ENCODE assay signal across 29 cellular contexts in the genomic region with DNA sequence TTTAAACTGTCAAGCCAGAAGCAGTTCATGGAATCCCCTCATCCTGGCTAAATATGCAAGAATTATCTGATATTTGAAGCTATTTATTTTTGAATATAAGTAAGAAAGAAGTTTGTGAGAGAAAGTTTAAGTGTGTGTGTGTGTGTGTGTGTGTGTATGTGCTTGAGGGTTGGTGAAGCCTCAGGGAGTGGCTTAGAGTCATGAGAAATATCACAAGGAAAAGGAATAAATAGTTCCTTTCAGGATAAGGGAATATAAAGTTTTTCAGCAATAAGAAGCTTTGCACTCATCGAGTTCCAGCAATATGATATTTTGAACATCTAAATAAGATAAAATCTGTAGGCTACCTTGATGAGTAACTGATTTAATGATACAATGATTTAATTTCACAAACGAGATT.
"Had no signal": no experiment of that assay in that cellular context is flagged by ENCODE, and none has a peak within 500 bp of the region (broad histone marks: within the 10 kb centered on the region; RNA-seq: fewer than 3 reads in every experiment).

No MANE protein-coding gene starts in this region.

- H3K4me3 ChIP-seq: ascending aorta, cardiac muscle cell, K562, Peyer's patch, SK-N-MC had no signal

- H3K9me3 Mint-ChIP-seq: activated T-cell treated with anti-CD3 and anti-CD28 coated beads, Interleukin-2, amount 50 U/mL, for 24 hours; activated T-helper 2 cell treated with anti-CD3 and anti-CD28 coated beads, Interferon-gamma antibody, Interleukin-2, Interleukin-4, amounts not matched to agents 10 μg/mL and 5 μg/mL and 100 μg/mL, durations not matched to agents 14 hours and 24 hours and 36 hours had no signal

- H3K4me3 Mint-ChIP-seq: activated CD4-positive, alpha-beta T cell treated with anti-CD3 and anti-CD28 coated beads for 36 hours; activated CD4-positive, alpha-beta T cell treated with anti-CD3 and anti-CD28 coated beads, Interleukin-2, amount 10 ng/mL, durations not matched to agents 7 days and 5 days; activated CD8-positive, alpha-beta T cell treated with anti-CD3 and anti-CD28 coated beads, Interleukin-2, amount 10 ng/mL, durations not matched to agents 7 days and 5 days; activated naive CD4-positive, alpha-beta T cell treated with anti-CD3 and anti-CD28 coated beads, Interleukin-2, amount 50 U/mL, for 24 hours; activated naive CD8-positive, alpha-beta T cell treated with anti-CD3 and anti-CD28 coated beads, Interleukin-2, amount 10 ng/mL, durations not matched to agents 7 days and 5 days; activated T-cell treated with anti-CD3 and anti-CD28 coated beads, Interleukin-2, amount 50 U/mL, for 24 hours had no signal

- H3K27me3 Mint-ChIP-seq: activated CD4-positive, alpha-beta T cell treated with anti-CD3 and anti-CD28 coated beads for 36 hours; activated CD4-positive, alpha-beta T cell treated with anti-CD3 and anti-CD28 coated beads, Interleukin-2, amount 10 ng/mL, durations not matched to agents 7 days and 5 days; activated naive CD4-positive, alpha-beta T cell treated with anti-CD3 and anti-CD28 coated beads, Interleukin-2, amount 50 U/mL, for 24 hours; activated naive CD8-positive, alpha-beta T cell treated with anti-CD3 and anti-CD28 coated beads, Interleukin-2, amount 10 ng/mL, durations not matched to agents 7 days and 5 days; activated T-cell treated with anti-CD3 and anti-CD28 coated beads, Interleukin-2, amount 50 U/mL, for 24 hours had no signal

- H3K27me3 ChIP-seq: ascending aorta, cardiac muscle cell, Peyer's patch had no signal

- H3K27ac Mint-ChIP-seq: activated CD4-positive, alpha-beta T cell treated with anti-CD3 and anti-CD28 coated beads for 36 hours; activated CD4-positive, alpha-beta T cell treated with anti-CD3 and anti-CD28 coated beads, Interleukin-2, amount 10 ng/mL, durations not matched to agents 7 days and 5 days; activated CD8-positive, alpha-beta T cell treated with anti-CD3 and anti-CD28 coated beads, Interleukin-2, amount 10 ng/mL, durations not matched to agents 7 days and 5 days; activated naive CD4-positive, alpha-beta T cell treated with anti-CD3 and anti-CD28 coated beads, Interleukin-2, amount 50 U/mL, for 24 hours; activated naive CD8-positive, alpha-beta T cell treated with anti-CD3 and anti-CD28 coated beads, Interleukin-2, amount 10 ng/mL, durations not matched to agents 7 days and 5 days; activated T-cell treated with anti-CD3 and anti-CD28 coated beads, Interleukin-2, amount 50 U/mL, for 24 hours; activated T-helper 2 cell treated with anti-CD3 and anti-CD28 coated beads, Interferon-gamma antibody, Interleukin-2, Interleukin-4, amounts not matched to agents 10 μg/mL and 5 μg/mL and 100 μg/mL, durations not matched to agents 14 hours and 24 hours and 36 hours had no signal

- H3K4me1 Mint-ChIP-seq: activated CD4-positive, alpha-beta T cell treated with anti-CD3 and anti-CD28 coated beads for 36 hours; activated CD4-positive, alpha-beta T cell treated with anti-CD3 and anti-CD28 coated beads, Interleukin-2, amount 10 ng/mL, durations not matched to agents 7 days and 5 days; activated naive CD4-positive, alpha-beta T cell treated with anti-CD3 and anti-CD28 coated beads, Interleukin-2, amount 50 U/mL, for 24 hours; activated naive CD8-positive, alpha-beta T cell treated with anti-CD3 and anti-CD28 coated beads, Interleukin-2, amount 10 ng/mL, durations not matched to agents 7 days and 5 days had no signal

- DNase-seq: activated CD4-positive, alpha-beta T cell treated with anti-CD3 and anti-CD28 coated beads for 36 hours; activated CD4-positive, alpha-beta T cell treated with anti-CD3 and anti-CD28 coated beads, Interleukin-2, amount 10 ng/mL, durations not matched to agents 7 days and 5 days; activated CD4-positive, alpha-beta T cell treated with anti-CD3 and anti-CD28 coated beads, Interleukin-2, amount 50 U/mL, for 48 hours; activated CD8-positive, alpha-beta T cell treated with anti-CD3 and anti-CD28 coated beads, Interleukin-2, amount 10 ng/mL, durations not matched to agents 7 days and 5 days; activated gamma-delta T cell; activated naive CD4-positive, alpha-beta T cell treated with Interleukin-2 at 50 U/mL for 16 hours; activated naive CD8-positive, alpha-beta T cell treated with anti-CD3 and anti-CD28 coated beads, Interleukin-2, amount 10 ng/mL, durations not matched to agents 7 days and 5 days; activated T-cell treated with anti-CD3 and anti-CD28 coated beads, Interleukin-2, amount 50 U/mL, for 24 hours; amygdala; IMR-90; Karpas-422; NCI-H1105; NCI-H1417 treated with DMSO at 0.1 percent for 48 hours; NCI-H187 treated with DMSO at 0.1 percent for 48 hours; NCI-H2081 treated with DMSO at 0.1 percent for 48 hours; NCI-H345; NCI-H524 treated with DMSO at 0.1 percent for 48 hours; NK-92 treated with Interleukin-12 subunit alpha and Interleukin-12 subunit beta, amount 100 ng/mL, for 24 hours; PC-3; Peyer's patch; RPMI8226; SHP77 treated with DMSO at 0.1 percent for 48 hours; T1000 had no signal

- H3K4me1 ChIP-seq: ascending aorta, Peyer's patch had no signal

- H3K9me3 ChIP-seq: ascending aorta, Peyer's patch had no signal

- H3K27ac ChIP-seq: ascending aorta, cardiac muscle cell, Peyer's patch, SK-N-MC had no signal

- H3K36me3 Mint-ChIP-seq: activated naive CD4-positive, alpha-beta T cell treated with anti-CD3 and anti-CD28 coated beads, Interleukin-2, amount 50 U/mL, for 24 hours; activated naive CD8-positive, alpha-beta T cell treated with anti-CD3 and anti-CD28 coated beads, Interleukin-2, amount 10 ng/mL, durations not matched to agents 7 days and 5 days had no signal

- H3K36me3 ChIP-seq: ascending aorta, cardiac muscle cell, Peyer's patch had no signal
